Comparison of ENCODE assay signal across 3 cellular contexts in genomic region chr2:130230376-130230775, GRCh38. TPM values are rescaled to one million over a fixed set of nuclear protein-coding genes. Genes with fewer than 3 reads are reported as not detected.
"Had no signal": no experiment of that assay in that cellular context is flagged by ENCODE, and none has a peak within 500 bp of the region (broad histone marks: within the 10 kb centered on the region; RNA-seq: fewer than 3 reads in every experiment).

No MANE protein-coding gene starts in this region.

RNA-seq across cellular contexts. Expression of gene TUBA3E, which starts 32.1 kb away (rescaled TPM):
- total RNA-seq: M059J, MCF 10A, NCI-H460 had no signal
